18 cellular contexts compared by ENCODE assay signal in genomic region chr13:80452279-80452678, GRCh38.
DNase-seq lines count a peak whose midpoint lies in the region; ATAC-seq and TF ChIP-seq lines count a peak whose summit lies in the region.
"Had no signal": no experiment of that assay in that cellular context is flagged by ENCODE, and none has a peak within 500 bp of the region (broad histone marks: within the 10 kb centered on the region; RNA-seq: fewer than 3 reads in every experiment).

No MANE protein-coding gene starts in this region.

- H3K9me3 ChIP-seq in BLaER1 (peaks cover 34% of the 10 kb centered on the region), Loucy (ENCODE audit: insufficient read depth, low read depth, low read length) (no peaks in the 10 kb centered on the region), endodermal cell (ENCODE audit: control insufficient read depth, low read length) (no peaks in the 10 kb centered on the region), colonic mucosa (no peaks in the 10 kb centered on the region)

- DNase-seq in endodermal cell: no peak
- DNase-seq in myocyte (ENCODE audit: low read depth): peak; percentile 39
- DNase-seq in A172 (ENCODE audit: low spot score): no peak
- no peak for DNase-seq in NCI-H1105 (lab: John Stamatoyannopoulos, UW)
- no peak for DNase-seq in colonic mucosa
- DNase-seq: AML-193; C1 segment of cervical spinal cord; Calu3; CD4-positive, alpha-beta T cell; DMS 273 treated with DMSO at 0.1 percent for 48 hours; DMS79; HCEC 1CT; HFFc6 had no signal

- H3K27me3 ChIP-seq in BLaER1: no peaks in the 10 kb centered on the region
- no peaks in the 10 kb centered on the region for H3K27me3 ChIP-seq in Loucy (ENCODE audit: insufficient read depth, low read length, poor library complexity, severe bottlenecking)
- no peaks in the 10 kb centered on the region for H3K27me3 ChIP-seq in endodermal cell (ENCODE audit: control insufficient read depth, insufficient read depth, low read length, poor library complexity, severe bottlenecking)
- H3K27me3 ChIP-seq in colonic mucosa: no peaks in the 10 kb centered on the region

- H3K4me2 ChIP-seq in BLaER1 (peak overlapping the region; percentile 80), Loucy (ENCODE audit: low read depth, low read length, poor library complexity, severe bottlenecking) (no peak overlapping the region)

- H3K9ac ChIP-seq in BLaER1: no peak overlapping the region; the same call in 1 of the 2 replicates
- no peak overlapping the region for H3K9ac ChIP-seq in Loucy (ENCODE audit: low read depth, low read length, poor library complexity, severe bottlenecking)
- no peak overlapping the region for H3K9ac ChIP-seq in endodermal cell (ENCODE audit: extremely low read depth, low read length, poor library complexity, severe bottlenecking)
- H3K9ac ChIP-seq in colonic mucosa (ENCODE audit: low read depth in 2 of 2, low read length in 2 of 2): no peak overlapping the region

- no peak overlapping the region for H3K4me3 Mint-ChIP-seq in endodermal cell
- H3K4me3 Mint-ChIP-seq: CD4-positive, alpha-beta T cell; HFFc6 had no signal

- TF ChIP-seq CTCF in Loucy (conservative IDR thresholded peaks at IDR 0.05; ENCODE audit: low read length): peak; percentile 26
- peak; percentile 25 for TF ChIP-seq CTCF in endodermal cell (conservative IDR thresholded peaks at IDR 0.05)
- TF ChIP-seq CTCF in colonic mucosa (IDR thresholded peaks at IDR 0.05): no peak

- H3K27ac Mint-ChIP-seq in endodermal cell: no peak overlapping the region
- H3K27ac Mint-ChIP-seq: CD4-positive, alpha-beta T cell; HFFc6 had no signal

- H3K4me1 Mint-ChIP-seq in endodermal cell: no peaks in the 10 kb centered on the region

- H3K79me2 ChIP-seq in Loucy (ENCODE audit: insufficient read depth, low read length): no peaks in the 10 kb centered on the region

- H3K36me3 ChIP-seq in BLaER1 (peaks cover 6% of the 10 kb centered on the region; the same call in 1 of the 2 replicates), Loucy (ENCODE audit: insufficient read depth, low read length) (no peaks in the 10 kb centered on the region), endodermal cell (ENCODE audit: control insufficient read depth, insufficient read depth, low read length) (no peaks in the 10 kb centered on the region), colonic mucosa (no peaks in the 10 kb centered on the region)

- H3K4me1 ChIP-seq in BLaER1 (peaks cover 87% of the 10 kb centered on the region), Loucy (ENCODE audit: insufficient read depth, low read length, poor library complexity, severe bottlenecking) (peaks cover 71% of the 10 kb centered on the region), endodermal cell (ENCODE audit: control insufficient read depth, insufficient read depth, low read length) (no peaks in the 10 kb centered on the region), colonic mucosa (no peaks in the 10 kb centered on the region)

- H4K20me1 ChIP-seq in BLaER1: no peaks in the 10 kb centered on the region
- no peaks in the 10 kb centered on the region for H4K20me1 ChIP-seq in Loucy (ENCODE audit: insufficient read depth, low read length, poor library complexity, severe bottlenecking)

- intact Hi-C loops in colonic mucosa (cut with DNase I): no loop called here

- H3K4me3 ChIP-seq in BLaER1 (peak overlapping the region; percentile 50), Loucy (ENCODE audit: low read length, poor library complexity, severe bottlenecking) (no peak overlapping the region), endodermal cell (ENCODE audit: low read length) (no peak overlapping the region), colonic mucosa (no peak overlapping the region)
- H3K4me3 ChIP-seq: K562 had no signal

- H3F3A ChIP-seq in Loucy (ENCODE audit: low read depth): peaks cover 9% of the 10 kb centered on the region; the same call in 1 of the 2 replicates

- no peaks in the 10 kb centered on the region for H3K27me3 Mint-ChIP-seq in endodermal cell (ENCODE audit: insufficient read depth)

- no peaks in the 10 kb centered on the region for H3K9me2 ChIP-seq in Loucy (replicated peaks; ENCODE audit: low read depth, low read length)

- H3K27ac ChIP-seq in BLaER1 (peak overlapping the region; percentile 82), endodermal cell (ENCODE audit: low read depth, low read length) (no peak overlapping the region), colonic mucosa (no peak overlapping the region)
- H3K27ac ChIP-seq: 22Rv1 had no signal

- 100% methylated on average over 1 of the region's 1 CpG; no CpG with 5 or more reads in 1 of the 2 experiments for WGBS in endodermal cell (ENCODE audit: insufficient coverage in 1 of 2, insufficient read length in 1 of 2), 2 experiments

- no peak overlapping the region for H2AFZ ChIP-seq in Loucy (ENCODE audit: low read length)

- no peak for ATAC-seq in GM19395 (IDR thresholded peaks at IDR 0.05; ENCODE audit: unreplicated experiment)
- ATAC-seq: K562 had no signal

- H3K9me3 Mint-ChIP-seq in endodermal cell: no peaks in the 10 kb centered on the region

- no peaks in the 10 kb centered on the region for H3K36me3 Mint-ChIP-seq in endodermal cell (ENCODE audit: low read depth)
